ENCODE assay signal across 13 cellular contexts in genomic region chr12:124632510-124632909, GRCh38.
A peak's percentile ranks its signal among the peaks of the same experiment; 100 is the strongest.
DNase-seq lines count a peak whose midpoint lies in the region; ATAC-seq and TF ChIP-seq lines count a peak whose summit lies in the region.
"Had no signal": no experiment of that assay in that cellular context is flagged by ENCODE, and none has a peak within 500 bp of the region (broad histone marks: within the 10 kb centered on the region; RNA-seq: fewer than 3 reads in every experiment).

No MANE protein-coding gene starts in this region.

- peaks cover 13% of the 10 kb centered on the region for H3K27me3 Mint-ChIP-seq in GM23338 (ENCODE audit: insufficient read depth, low read depth, poor library complexity)
- no peaks in the 10 kb centered on the region for H3K27me3 Mint-ChIP-seq in stimulated activated naive CD8-positive, alpha-beta T cell treated with anti-CD3 and anti-CD28 coated beads, Interleukin-15, amount 100 ng/mL, for 72 hours
- H3K27me3 Mint-ChIP-seq: activated naive CD8-positive, alpha-beta T cell treated with anti-CD3 and anti-CD28 coated beads for 36 hours; CD4-positive, alpha-beta T cell had no signal

- H3K36me3 Mint-ChIP-seq in GM23338 (ENCODE audit: low read depth): no peaks in the 10 kb centered on the region
- H3K36me3 Mint-ChIP-seq: activated naive CD8-positive, alpha-beta T cell treated with anti-CD3 and anti-CD28 coated beads for 36 hours had no signal

- H3K36me3 ChIP-seq in GM23338 (ENCODE audit: insufficient read depth): no peaks in the 10 kb centered on the region
- H3K36me3 ChIP-seq in ectodermal cell (ENCODE audit: control insufficient read depth, insufficient read depth, low read length): no peaks in the 10 kb centered on the region
- H3K36me3 ChIP-seq in neural cell (ENCODE audit: insufficient read depth, low read length): no peaks in the 10 kb centered on the region
- H3K36me3 ChIP-seq in PC-3 (ENCODE audit: low read depth, low read length): no peaks in the 10 kb centered on the region

- POLR2A ChIA-PET in PC-3 (lab: Charles Lee; ENCODE audit: unreplicated experiment): interaction anchor here (0.5 kb wide), 1 partner anchor 821 kb away, joined by 3 read pairs; no protein-coding TSS in a partner anchor

- WGBS in ectodermal cell, 2 experiments: 51 to 69% methylated on average over 5 to 6 of the region's 6 CpGs

- H4K20me1 ChIP-seq in GM23338 (replicated peaks; ENCODE audit: insufficient read depth) (no peaks in the 10 kb centered on the region), neural cell (ENCODE audit: insufficient read depth) (no peaks in the 10 kb centered on the region), PC-3 (ENCODE audit: low read length) (no peaks in the 10 kb centered on the region)

- TF ChIP-seq RAD21 in neural cell (conservative IDR thresholded peaks at IDR 0.05): no peak

- no peak overlapping the region for H3K4me3 ChIP-seq in GM23338
- H3K4me3 ChIP-seq in ectodermal cell (ENCODE audit: insufficient read depth, low read depth, low read length): no peak overlapping the region
- H3K4me3 ChIP-seq in neural cell (ENCODE audit: low read length): no peak overlapping the region
- no peak overlapping the region for H3K4me3 ChIP-seq in PC-3 (ENCODE audit: low read length)
- H3K4me3 ChIP-seq: dorsolateral prefrontal cortex, psoas muscle had no signal

- H3K27me3 ChIP-seq in GM23338 (ENCODE audit: insufficient read depth): no peaks in the 10 kb centered on the region
- no peaks in the 10 kb centered on the region for H3K27me3 ChIP-seq in ectodermal cell (ENCODE audit: control insufficient read depth, insufficient read depth, low read length, poor library complexity, severe bottlenecking)
- no peaks in the 10 kb centered on the region for H3K27me3 ChIP-seq in neural cell (ENCODE audit: insufficient read depth, low read depth, low read length)
- H3K27me3 ChIP-seq in PC-3 (ENCODE audit: low read length): no peaks in the 10 kb centered on the region
- H3K27me3 ChIP-seq: dorsolateral prefrontal cortex had no signal

- H3K27ac Mint-ChIP-seq in GM23338: no peak overlapping the region
- no peak overlapping the region for H3K27ac Mint-ChIP-seq in stimulated activated naive CD8-positive, alpha-beta T cell treated with anti-CD3 and anti-CD28 coated beads, Interleukin-15, amount 100 ng/mL, for 72 hours
- H3K27ac Mint-ChIP-seq: activated naive CD8-positive, alpha-beta T cell treated with anti-CD3 and anti-CD28 coated beads for 36 hours; CD4-positive, alpha-beta T cell; T-helper 17 cell had no signal

- in situ Hi-C loops in KBM-7 (cut with MboI; ENCODE audit: low pct_unique_long_range_greater_than_20kb, low sequenced_read_pairs): no loop called here

- H3K4me3 Mint-ChIP-seq in GM23338: no peak overlapping the region
- no peak overlapping the region for H3K4me3 Mint-ChIP-seq in stimulated activated naive CD8-positive, alpha-beta T cell treated with anti-CD3 and anti-CD28 coated beads, Interleukin-15, amount 100 ng/mL, for 72 hours
- H3K4me3 Mint-ChIP-seq: activated naive CD8-positive, alpha-beta T cell treated with anti-CD3 and anti-CD28 coated beads for 36 hours; CD4-positive, alpha-beta T cell; T-helper 17 cell had no signal

- TF ChIP-seq CTCF in GM23338 (conservative IDR thresholded peaks at IDR 0.05; ENCODE audit: low read depth in 2 of 2) (no peak), neural cell (IDR thresholded peaks at IDR 0.05; ENCODE audit: poor library complexity, severe bottlenecking) (no peak), PC-3 (conservative IDR thresholded peaks at IDR 0.05; ENCODE audit: low read depth, low read length) (no peak)

- no peaks in the 10 kb centered on the region; the same call in 1 of the 3 replicates for H3K9me3 Mint-ChIP-seq in GM23338
- no peaks in the 10 kb centered on the region for H3K9me3 Mint-ChIP-seq in stimulated activated naive CD8-positive, alpha-beta T cell treated with anti-CD3 and anti-CD28 coated beads, Interleukin-15, amount 100 ng/mL, for 72 hours
- H3K9me3 Mint-ChIP-seq: activated naive CD8-positive, alpha-beta T cell treated with anti-CD3 and anti-CD28 coated beads for 36 hours; CD4-positive, alpha-beta T cell had no signal

- CTCF ChIA-PET in PC-3 (lab: Charles Lee): no interaction called here

- peaks cover 12% of the 10 kb centered on the region; the same call in 1 of the 2 replicates for H3K4me1 ChIP-seq in GM23338 (ENCODE audit: insufficient read depth)
- peaks cover 5% of the 10 kb centered on the region for H3K4me1 ChIP-seq in ectodermal cell (ENCODE audit: control insufficient read depth, insufficient read depth, low read length)
- H3K4me1 ChIP-seq in PC-3 (ENCODE audit: insufficient read depth, low read length): peaks cover 39% of the 10 kb centered on the region

- H3K9me3 ChIP-seq in ectodermal cell (ENCODE audit: control insufficient read depth, low read length) (no peaks in the 10 kb centered on the region), neural cell (ENCODE audit: low read length) (no peaks in the 10 kb centered on the region), PC-3 (ENCODE audit: low read length) (no peaks in the 10 kb centered on the region)
- H3K9me3 ChIP-seq: psoas muscle had no signal

- H3K9me2 ChIP-seq in GM23338 (ENCODE audit: insufficient read depth) (no peaks in the 10 kb centered on the region), neural cell (ENCODE audit: insufficient read depth, low read length) (no peaks in the 10 kb centered on the region), PC-3 (replicated peaks; ENCODE audit: low read length) (no peaks in the 10 kb centered on the region)

- H3K4me1 Mint-ChIP-seq in GM23338: peaks cover 39% of the 10 kb centered on the region
- H3K4me1 Mint-ChIP-seq in stimulated activated naive CD8-positive, alpha-beta T cell treated with anti-CD3 and anti-CD28 coated beads, Interleukin-15, amount 100 ng/mL, for 72 hours: peaks cover 11% of the 10 kb centered on the region

- ATAC-seq in GM23338: peak; percentile 23
- no peak for ATAC-seq in stimulated activated naive CD8-positive, alpha-beta T cell treated with anti-CD3 and anti-CD28 coated beads, Interleukin-15, amount 100 ng/mL, for 72 hours
- ATAC-seq in PC-3: no peak; the same call in 1 of the 2 replicates
- ATAC-seq: psoas muscle, T-helper 17 cell had no signal

- H3F3A ChIP-seq in GM23338 (replicated peaks; ENCODE audit: low read depth): no peaks in the 10 kb centered on the region
- no peaks in the 10 kb centered on the region for H3F3A ChIP-seq in neural cell (ENCODE audit: insufficient read depth, low read length, poor library complexity, severe bottlenecking)
- H3F3A ChIP-seq in PC-3 (ENCODE audit: low read length, unreplicated experiment): peaks cover 4% of the 10 kb centered on the region

- intact Hi-C loops in PC-3 (cut with micrococcal nuclease): no loop called here

- DNase-seq in GM23338 (ENCODE audit: low spot score): no peak
- DNase-seq in NCI-H510A (lab: John Stamatoyannopoulos, UW): peak; percentile 44
- no peak for DNase-seq in stimulated activated naive CD8-positive, alpha-beta T cell treated with anti-CD3 and anti-CD28 coated beads, Interleukin-15, amount 100 ng/mL, for 72 hours
- DNase-seq in PC-3: no peak
- no peak for DNase-seq in cerebellar nuclear complex (lab: John Stamatoyannopoulos, UW)
- DNase-seq in KBM-7: no peak
- DNase-seq: activated naive CD8-positive, alpha-beta T cell treated with anti-CD3 and anti-CD28 coated beads for 36 hours; CD4-positive, alpha-beta T cell; dorsolateral prefrontal cortex; psoas muscle; T-helper 17 cell had no signal

- no peak for TF ChIP-seq EP300 in neural cell (conservative IDR thresholded peaks at IDR 0.05; ENCODE audit: poor library complexity, severe bottlenecking)

- H3K79me2 ChIP-seq in GM23338 (replicated peaks; ENCODE audit: insufficient read depth) (no peaks in the 10 kb centered on the region), neural cell (replicated peaks; ENCODE audit: insufficient read depth, low read length) (no peaks in the 10 kb centered on the region), PC-3 (ENCODE audit: low read length) (no peaks in the 10 kb centered on the region)

- no peak overlapping the region for H3K9ac ChIP-seq in neural cell (ENCODE audit: low read length)
- no peak overlapping the region for H3K9ac ChIP-seq in PC-3 (ENCODE audit: low read length)

- no peak overlapping the region for H3K4me2 ChIP-seq in GM23338
- H3K4me2 ChIP-seq in neural cell (ENCODE audit: low read length): no peak overlapping the region
- no peak overlapping the region for H3K4me2 ChIP-seq in PC-3 (ENCODE audit: low read length)

- H3K27ac ChIP-seq in GM23338 (ENCODE audit: low read depth) (no peak overlapping the region), ectodermal cell (ENCODE audit: insufficient read depth, low read depth, low read length, poor library complexity, severe bottlenecking) (peak overlapping the region; percentile 39), neural cell (ENCODE audit: low read length) (no peak overlapping the region), PC-3 (ENCODE audit: low read length) (no peak overlapping the region)
- H3K27ac ChIP-seq: dorsolateral prefrontal cortex, psoas muscle had no signal

- H2AFZ ChIP-seq in GM23338 (peak overlapping the region; percentile 80), neural cell (ENCODE audit: low read depth, low read length) (no peak overlapping the region), PC-3 (ENCODE audit: low read length) (no peak overlapping the region)

- no TSS peak for BruUV-seq in PC-3 (replicated peaks; lab: Mats Ljungman, UMichigan)

TF ChIP-seq in GM23338, 12 proteins besides CTCF, POLR2A, EP300 and RAD21:
- no peak for TF ChIP-seq ZNF114 (CRISPR knock-in tag; IDR thresholded peaks at IDR 0.05)
- no peak for TF ChIP-seq POLR2AphosphoS5 (IDR thresholded peaks at IDR 0.05; ENCODE audit: low read depth)
- no peak for TF ChIP-seq EZH2 (IDR thresholded peaks at IDR 0.05; ENCODE audit: low read depth, unreplicated experiment)
- no peak for TF ChIP-seq CREB1 (CRISPR knock-in tag; IDR thresholded peaks at IDR 0.05; ENCODE audit: low read depth)
- TF ChIP-seq JUNB (IDR thresholded peaks at IDR 0.05; ENCODE audit: unreplicated experiment): no peak

TF ChIP-seq in neural cell, 6 proteins besides CTCF, POLR2A, EP300 and RAD21:
- TF ChIP-seq SMC3 (conservative IDR thresholded peaks at IDR 0.05; ENCODE audit: poor library complexity) (no peak), POLR2AphosphoS5 (IDR thresholded peaks at IDR 0.05) (peak; percentile 21)
